Comparison of ENCODE assay signal across 8 cellular contexts in the genomic region with DNA sequence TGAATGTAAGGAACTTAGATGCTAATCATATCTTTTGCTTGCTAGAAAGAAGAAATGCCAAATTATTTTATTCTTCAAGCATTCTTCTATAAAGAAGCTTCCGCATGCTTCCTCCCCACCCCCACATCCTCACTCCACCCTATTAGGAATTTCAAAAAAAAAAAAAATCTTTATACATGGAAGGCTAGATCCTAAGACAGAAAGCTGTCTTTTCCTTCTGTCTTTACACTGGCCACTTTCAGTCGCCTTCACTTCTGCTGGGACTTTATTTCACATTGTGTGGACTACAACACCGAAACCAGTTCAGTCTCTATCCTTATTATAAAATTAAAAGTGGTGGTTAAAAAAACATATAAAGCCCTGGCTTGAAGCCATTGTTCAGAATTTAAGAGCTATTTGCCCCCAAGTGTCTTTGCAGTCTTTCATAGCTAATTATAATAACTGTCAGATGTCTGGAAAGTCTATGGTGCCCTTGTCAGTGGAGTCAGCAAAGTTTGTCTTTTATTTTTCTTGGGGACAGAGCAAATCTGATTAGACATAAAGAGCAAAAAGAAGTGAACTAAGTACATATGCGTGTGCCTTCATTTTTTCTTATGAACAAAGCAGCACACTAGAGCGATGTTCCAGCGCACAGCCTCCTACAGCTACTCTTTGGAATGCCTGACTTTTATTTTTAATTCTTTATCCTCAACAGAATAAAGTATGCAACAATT.
DNase-seq lines count a peak whose midpoint lies in the region; ATAC-seq and TF ChIP-seq lines count a peak whose summit lies in the region.

No MANE protein-coding gene starts in this region.

- H3K27ac Mint-ChIP-seq in activated CD8-positive, alpha-beta memory T cell treated with anti-CD3 and anti-CD28 coated beads, Interleukin-2, amount 10 ng/mL, durations not matched to agents 7 days and 5 days = peak overlapping the region; percentile 92
- no peak overlapping the region for H3K27ac Mint-ChIP-seq in dendritic cell treated with granulocyte-macrophage colony-stimulating factor and Interleukin-4, amounts not matched to agents 40 ng/mL and 50 ng/mL, for 4 days

- TSS peak; percentile 80 for BruUV-seq in OCI-LY7 (replicated peaks; lab: Mats Ljungman, UMichigan)

- H3K4me3 Mint-ChIP-seq in activated CD8-positive, alpha-beta memory T cell treated with anti-CD3 and anti-CD28 coated beads, Interleukin-2, amount 10 ng/mL, durations not matched to agents 7 days and 5 days = no peak overlapping the region
- H3K4me3 Mint-ChIP-seq in dendritic cell treated with granulocyte-macrophage colony-stimulating factor and Interleukin-4, amounts not matched to agents 40 ng/mL and 50 ng/mL, for 4 days = peak overlapping the region; percentile 76

- TF ChIP-seq CTCF in OCI-LY7 (conservative IDR thresholded peaks at IDR 0.05; ENCODE audit: low read length) (no peak), mucosa of descending colon (IDR thresholded peaks at IDR 0.05) (no peak)

- peaks cover 28% of the 10 kb centered on the region for H3K4me1 Mint-ChIP-seq in activated CD8-positive, alpha-beta memory T cell treated with anti-CD3 and anti-CD28 coated beads, Interleukin-2, amount 10 ng/mL, durations not matched to agents 7 days and 5 days
- peaks cover 5% of the 10 kb centered on the region for H3K4me1 Mint-ChIP-seq in dendritic cell treated with granulocyte-macrophage colony-stimulating factor and Interleukin-4, amounts not matched to agents 40 ng/mL and 50 ng/mL, for 4 days (ENCODE audit: low read depth)

- H3K9me3 ChIP-seq in OCI-LY7 (ENCODE audit: low read length) (no peaks in the 10 kb centered on the region; the same call in 1 of the 2 replicates), mucosa of descending colon (no peaks in the 10 kb centered on the region)

- H3K27ac ChIP-seq in OCI-LY7 (ENCODE audit: low read depth, low read length, poor library complexity, severe bottlenecking) = peak overlapping the region; percentile 88

- POLR2A ChIA-PET in OCI-LY7 (lab: Charles Lee) = interaction anchor here (0.5 to 3.2 kb wide), 56 partner anchors 8 to 1530 kb away, joined by 3 to 40 read pairs (median 4); no protein-coding TSS in a partner anchor

- H3K4me3 ChIP-seq in OCI-LY7 (ENCODE audit: low read depth, low read length, poor library complexity, severe bottlenecking) = peak overlapping the region; percentile 78
- no peak overlapping the region for H3K4me3 ChIP-seq in mucosa of descending colon

- DNase-seq in activated CD8-positive, alpha-beta memory T cell treated with anti-CD3 and anti-CD28 coated beads, Interleukin-2, amount 10 ng/mL, durations not matched to agents 7 days and 5 days = no peak
- no peak for DNase-seq in activated CD8-positive, alpha-beta memory T cell treated with anti-CD3 and anti-CD28 coated beads, Interleukin-2, amount 50 U/mL, for 48 hours
- DNase-seq in OCI-LY7 (ENCODE audit: low spot score) (peak; percentile 31), mucosa of descending colon (peak in 1 of 3 donors; percentile 15), NCI-H226 (no peak), inferior parietal cortex (ENCODE audit: extremely low spot score) (no peak)

- peaks cover 61% of the 10 kb centered on the region for H3K79me2 ChIP-seq in OCI-LY7 (ENCODE audit: insufficient read depth, low read depth, low read length)

- CTCF ChIA-PET in activated CD8-positive, alpha-beta memory T cell treated with anti-CD3 and anti-CD28 coated beads, Interleukin-2, amount 10 ng/mL, durations not matched to agents 7 days and 5 days (lab: Charles Lee) = interaction anchor here (1.1 to 3.0 kb wide), 4 partner anchors 9 to 306 kb away, joined by 3 to 12 read pairs (median 6); no protein-coding TSS in a partner anchor
- CTCF ChIA-PET in OCI-LY7 (lab: Charles Lee; ENCODE audit: unreplicated experiment) = interaction anchor here (1.0 to 1.1 kb wide), 2 partner anchors 90 to 152 kb away, joined by 3 to 4 read pairs; no protein-coding TSS in a partner anchor

- no peaks in the 10 kb centered on the region for H3K9me2 ChIP-seq in OCI-LY7 (ENCODE audit: insufficient read depth, low read length)

- no peaks in the 10 kb centered on the region for H4K20me1 ChIP-seq in OCI-LY7 (ENCODE audit: insufficient read depth, low read length)

- H3K27me3 Mint-ChIP-seq in activated CD8-positive, alpha-beta memory T cell treated with anti-CD3 and anti-CD28 coated beads, Interleukin-2, amount 10 ng/mL, durations not matched to agents 7 days and 5 days = no peaks in the 10 kb centered on the region
- no peaks in the 10 kb centered on the region for H3K27me3 Mint-ChIP-seq in dendritic cell treated with granulocyte-macrophage colony-stimulating factor and Interleukin-4, amounts not matched to agents 40 ng/mL and 50 ng/mL, for 4 days

- H3K4me1 ChIP-seq in OCI-LY7 (ENCODE audit: insufficient read depth, low read length, poor library complexity, severe bottlenecking) = peaks cover 34% of the 10 kb centered on the region
- no peaks in the 10 kb centered on the region for H3K4me1 ChIP-seq in mucosa of descending colon (ENCODE audit: low read depth)

- peak overlapping the region; percentile 13; the same call in 1 of the 2 replicates for H2AFZ ChIP-seq in OCI-LY7 (ENCODE audit: low read length)

- ATAC-seq in activated CD8-positive, alpha-beta memory T cell treated with anti-CD3 and anti-CD28 coated beads, Interleukin-2, amount 10 ng/mL, durations not matched to agents 7 days and 5 days = peak; percentile 14
- ATAC-seq in mucosa of descending colon (peak; percentile 38), HG03342 (IDR thresholded peaks at IDR 0.05; ENCODE audit: unreplicated experiment) (no peak)

- no peaks in the 10 kb centered on the region for H3K36me3 ChIP-seq in OCI-LY7 (ENCODE audit: insufficient read depth, low read length)
- no peaks in the 10 kb centered on the region for H3K36me3 ChIP-seq in mucosa of descending colon (ENCODE audit: low read depth)

- peak overlapping the region; percentile 99 for H3K4me2 ChIP-seq in OCI-LY7 (ENCODE audit: low read length)

- peaks cover 3% of the 10 kb centered on the region for H3K9me3 Mint-ChIP-seq in activated CD8-positive, alpha-beta memory T cell treated with anti-CD3 and anti-CD28 coated beads, Interleukin-2, amount 10 ng/mL, durations not matched to agents 7 days and 5 days (ENCODE audit: low read depth)
- peaks cover 15% of the 10 kb centered on the region for H3K9me3 Mint-ChIP-seq in dendritic cell treated with granulocyte-macrophage colony-stimulating factor and Interleukin-4, amounts not matched to agents 40 ng/mL and 50 ng/mL, for 4 days

- peaks cover 18% of the 10 kb centered on the region for H3K36me3 Mint-ChIP-seq in activated CD8-positive, alpha-beta memory T cell treated with anti-CD3 and anti-CD28 coated beads, Interleukin-2, amount 10 ng/mL, durations not matched to agents 7 days and 5 days
- H3K36me3 Mint-ChIP-seq in dendritic cell treated with granulocyte-macrophage colony-stimulating factor and Interleukin-4, amounts not matched to agents 40 ng/mL and 50 ng/mL, for 4 days (ENCODE audit: low read depth) = peaks cover 6% of the 10 kb centered on the region

- intact Hi-C loops in OCI-LY7 (cut with micrococcal nuclease; ENCODE audit: unreplicated experiment) = loop anchor here (1.0 to 10.0 kb wide), 5 partner anchors 105 to 1162 kb away; a partner anchor contains a TSS
- intact Hi-C loops in dendritic cell treated with granulocyte-macrophage colony-stimulating factor and Interleukin-4, amounts not matched to agents 40 ng/mL and 50 ng/mL, for 4 days (cut with micrococcal nuclease) = no loop called here
- intact Hi-C loops in mucosa of descending colon (cut with DNase I, micrococcal nuclease) = no loop called here
